Comparison of ENCODE assay signal across 28 cellular contexts in the genomic region with DNA sequence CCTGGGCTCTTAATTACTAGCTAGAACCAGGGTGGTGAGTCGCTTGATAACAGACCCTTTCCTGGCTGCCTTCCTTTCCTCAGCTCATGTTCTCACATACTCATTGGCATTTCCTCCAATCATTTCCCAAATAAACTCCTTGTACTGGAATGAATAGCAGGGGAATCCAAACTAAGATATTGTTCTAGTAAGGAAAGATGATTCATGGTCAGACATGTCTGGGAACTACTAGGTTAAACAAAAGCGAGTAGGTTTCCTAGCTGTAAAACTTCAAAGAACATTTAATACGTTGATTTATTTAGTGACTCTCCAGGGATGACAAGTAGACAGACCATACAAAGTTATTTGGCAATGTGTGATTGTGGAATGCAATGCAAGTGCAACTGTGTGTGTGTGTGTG.
DNase-seq lines count a peak whose midpoint lies in the region; ATAC-seq and TF ChIP-seq lines count a peak whose summit lies in the region.
"Had no signal": no experiment of that assay in that cellular context is flagged by ENCODE, and none has a peak within 500 bp of the region (broad histone marks: within the 10 kb centered on the region; RNA-seq: fewer than 3 reads in every experiment).

No MANE protein-coding gene starts in this region.

- no peaks in the 10 kb centered on the region for H3K36me3 ChIP-seq in HEK293 (ENCODE audit: control insufficient read depth in 2 of 2, insufficient read depth in 1 of 2, low read length in 2 of 2)
- H3K36me3 ChIP-seq: esophagus muscularis mucosa, neutrophil, SJSA1, spleen, thoracic aorta had no signal

- CTCF ChIA-PET in HEK293 (lab: Yijun Ruan, JAX) = interaction anchor here (0.8 to 1.0 kb wide), 2 partner anchors 12 to 298 kb away, joined by 3 to 4 read pairs; no protein-coding TSS in a partner anchor

- H3K9me3 ChIP-seq in HEK293 (ENCODE audit: control insufficient read depth, insufficient read depth, low read depth, low read length) = no peaks in the 10 kb centered on the region
- H3K9me3 ChIP-seq: esophagus muscularis mucosa, neutrophil, SJSA1, spleen, thoracic aorta had no signal

- H3K4me1 ChIP-seq in HEK293 (ENCODE audit: control insufficient read depth, insufficient read depth, low read length) = no peaks in the 10 kb centered on the region
- H3K4me1 ChIP-seq: esophagus muscularis mucosa, spleen had no signal

- H3K4me3 ChIP-seq in HEK293 (ENCODE audit: low read depth, low read length) (no peak overlapping the region), fibroblast of pulmonary artery (replicated peaks; ENCODE audit: low read depth, low read length) (no peak overlapping the region)
- H3K4me3 ChIP-seq: esophagus muscularis mucosa, PC-9, SJSA1, spleen, thoracic aorta had no signal

- intact Hi-C loops in sciatic nerve (cut with DNase I) = no loop called here

- POLR2A ChIA-PET in HEK293 (lab: Yijun Ruan, JAX) = no interaction called here

- no peak overlapping the region for H3K27ac ChIP-seq in HEK293 (ENCODE audit: extremely low read depth, low read depth, low read length)
- H3K27ac ChIP-seq: esophagus muscularis mucosa, neutrophil, PC-9, SJSA1, spleen, thoracic aorta had no signal

- peak; percentile 8 for DNase-seq in astrocyte of the hippocampus (ENCODE audit: low read depth, low spot score)
- peak; percentile 55 for DNase-seq in fibroblast of pulmonary artery (ENCODE audit: low read depth)
- peak; percentile 69 for DNase-seq in renal cortical epithelial cell (ENCODE audit: low read depth)
- DNase-seq in stimulated activated CD4-positive, alpha-beta T cell treated with anti-CD3 and anti-CD28 coated beads, Interleukin-2, amount 100 ng/mL, for 48 hours = no peak
- DNase-seq in sciatic nerve (ENCODE audit: low spot score) = no peak
- no peak for DNase-seq in AG08395 (ENCODE audit: low spot score)
- DNase-seq: activated CD4-positive, alpha-beta T cell treated with anti-CD3 and anti-CD28 coated beads, Interleukin-2, amount 50 U/mL, for 48 hours; activated CD8-positive, alpha-beta memory T cell treated with anti-CD3 and anti-CD28 coated beads, Interleukin-2, amount 50 U/mL, for 48 hours; CD4-positive, alpha-beta memory T cell; DMS153; effector CD4-positive, alpha-beta T cell; GF-D8; glutamatergic neuron; GOT3; KBM-7; NCI-H1436; NCI-H2107; NCI-H510A; PC-9; spleen; stimulated activated CD4-positive, alpha-beta T cell treated with anti-CD3 and anti-CD28 coated beads, Interleukin-4, amount 100 ng/mL, for 4 hours; stimulated activated naive CD4-positive, alpha-beta T cell; T-helper 1 cell had no signal

- TF ChIP-seq CTCF in HEK293 (tag by site-specific recombination; IDR thresholded peaks at IDR 0.05) (no peak), fibroblast of pulmonary artery (IDR thresholded peaks at IDR 0.05; ENCODE audit: low read length, missing control alignments) (no peak)

- no peak for ATAC-seq in sciatic nerve

TF ChIP-seq in HEK293, 187 proteins besides CTCF, POLR2A, EP300 and RAD21:
- TF ChIP-seq, protein P1, sequence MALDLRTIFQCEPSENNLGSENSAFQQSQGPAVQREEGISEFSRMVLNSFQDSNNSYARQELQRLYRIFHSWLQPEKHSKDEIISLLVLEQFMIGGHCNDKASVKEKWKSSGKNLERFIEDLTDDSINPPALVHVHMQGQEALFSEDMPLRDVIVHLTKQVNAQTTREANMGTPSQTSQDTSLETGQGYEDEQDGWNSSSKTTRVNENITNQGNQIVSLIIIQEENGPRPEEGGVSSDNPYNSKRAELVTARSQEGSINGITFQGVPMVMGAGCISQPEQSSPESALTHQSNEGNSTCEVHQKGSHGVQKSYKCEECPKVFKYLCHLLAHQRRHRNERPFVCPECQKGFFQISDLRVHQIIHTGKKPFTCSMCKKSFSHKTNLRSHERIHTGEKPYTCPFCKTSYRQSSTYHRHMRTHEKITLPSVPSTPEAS (tag by site-specific recombination; IDR thresholded peaks at IDR 0.05) = peak; percentile 42; the same call in 1 of the 2 replicates
- no peak for TF ChIP-seq ZNF514 (tag by site-specific recombination; IDR thresholded peaks at IDR 0.05)

Comparison
In these comparisons a context has a peak if more than half of its experiments do, and no peak if none do; other contexts are left out.
1. DNase-seq: peak in astrocyte of the hippocampus (single experiment), fibroblast of pulmonary artery (single experiment) and renal cortical epithelial cell (single experiment); none in stimulated activated CD4-positive, alpha-beta T cell treated with anti-CD3 and anti-CD28 coated beads, Interleukin-2, amount 100 ng/mL, for 48 hours (0 of 2), sciatic nerve (single experiment) and AG08395 (single experiment).